ENCODE assay signal across 24 cellular contexts in genomic region chr6:150211700-150212615, GRCh38.
DNase-seq lines count a peak whose midpoint lies in the region; ATAC-seq, FAIRE-seq and TF ChIP-seq lines count a peak whose summit lies in the region.
"Had no signal": no experiment of that assay in that cellular context is flagged by ENCODE, and none has a peak within 500 bp of the region (broad histone marks: within the 10 kb centered on the region; RNA-seq: fewer than 3 reads in every experiment).

No MANE protein-coding gene starts in this region.

- peaks cover 16% of the 10 kb centered on the region for H3K4me1 ChIP-seq in cardiac muscle cell (ENCODE audit: low read depth)
- H3K4me1 ChIP-seq in left ventricle myocardium inferior, result peaks cover 44% of the 10 kb centered on the region
- no peaks in the 10 kb centered on the region for H3K4me1 ChIP-seq in H1 (replicated peaks in 1 of 4; ENCODE audit: control insufficient read depth in 3 of 4, insufficient read depth in 4 of 4, low read length in 3 of 4)
- H3K4me1 ChIP-seq in smooth muscle cell (ENCODE audit: low read depth), result peaks cover 4% of the 10 kb centered on the region
- peaks cover 0 to 6% (median 5%) of the 10 kb centered on the region in 4 donors for H3K4me1 ChIP-seq in esophagus muscularis mucosa

- no peak overlapping the region for H3K18ac ChIP-seq in H1 (ENCODE audit: extremely low read depth, low read length)

- H3K27me3 ChIP-seq in cardiac muscle cell (no peaks in the 10 kb centered on the region), left ventricle myocardium inferior (ENCODE audit: low read depth) (no peaks in the 10 kb centered on the region), H1 (replicated peaks in 1 of 4; ENCODE audit: control insufficient read depth in 3 of 4, extremely low read depth in 1 of 4, insufficient read depth in 3 of 4, low read length in 3 of 4) (no peaks in the 10 kb centered on the region; a peak in 3 of 7 replicates), smooth muscle cell (ENCODE audit: low read depth) (peaks cover 12% of the 10 kb centered on the region), esophagus muscularis mucosa (no peaks in the 10 kb centered on the region)

- H4K8ac ChIP-seq in H1 (ENCODE audit: extremely low read depth, insufficient read depth, low read length), result no peak overlapping the region

- no peak for TF ChIP-seq RAD21 in H1 (IDR thresholded peaks at IDR 0.05 in 1 of 2, conservative IDR thresholded peaks at IDR 0.05 in 1 of 2; ENCODE audit: low read depth in 2 of 2, low read length in 2 of 2)

- H3K4me1 Mint-ChIP-seq in stimulated activated memory B cell treated with anti-CD40 and anti-IgM and Interleukin-4, amounts not matched to agents 10 μg/mL and 1 μg/mL and 100 μg/mL, for 72 hours, result peaks cover 10% of the 10 kb centered on the region

- no peak for ATAC-seq in stimulated activated memory B cell treated with anti-CD40 and anti-IgM and Interleukin-4, amounts not matched to agents 10 μg/mL and 1 μg/mL and 100 μg/mL, for 72 hours
- ATAC-seq: CD8-positive, alpha-beta T cell; sciatic nerve had no signal

- 85% methylated on average over 12 of the region's 12 CpGs; no CpG with 5 or more reads in 1 of the 2 experiments for WGBS in H1 (ENCODE audit: extremely low coverage in 1 of 2, insufficient coverage in 1 of 2, insufficient read length in 1 of 2, insufficient replicate concordance in 2 of 2, low coverage in 1 of 2, low lambda C conversion rate in 2 of 2, missing lambda C conversion rate in 1 of 2), 2 experiments
- WGBS in smooth muscle cell (ENCODE audit: low lambda C conversion rate), result 71% methylated on average over 12 of the region's 12 CpGs
- WGBS in esophagus muscularis mucosa, result 93% methylated on average over 11 of the region's 12 CpGs

- TF ChIP-seq CTCF in cardiac muscle cell (IDR thresholded peaks at IDR 0.05; ENCODE audit: low read depth, low read length), result no peak
- no peak for TF ChIP-seq CTCF in left ventricle myocardium inferior (IDR thresholded peaks at IDR 0.05; ENCODE audit: borderline replicate concordance)
- no peak for TF ChIP-seq CTCF in H1 (IDR thresholded peaks at IDR 0.05; ENCODE audit: control extremely low read depth in 1 of 3, insufficient read depth in 1 of 3, low read depth in 1 of 3, low read length in 3 of 3)
- no peak for TF ChIP-seq CTCF in smooth muscle cell (IDR thresholded peaks at IDR 0.05; ENCODE audit: borderline replicate concordance, insufficient read depth, poor library complexity, severe bottlenecking)
- TF ChIP-seq CTCF in esophagus muscularis mucosa (IDR thresholded peaks at IDR 0.05), result no peak

- CTCF ChIA-PET in H1 (lab: Charles Lee; ENCODE audit: partially characterized antibody), result interaction anchor here (0.5 to 1.4 kb wide), 5 partner anchors 14 to 131 kb away, joined by 3 to 4 read pairs (median 3); no protein-coding TSS in a partner anchor

- DNase-seq in cardiac muscle cell (ENCODE audit: low read depth in 1 of 2, low spot score in 1 of 2), result no peak
- DNase-seq in left ventricle myocardium inferior, result no peak
- DNase-seq in MV-4-11 (lab: John Stamatoyannopoulos, UW), result peak; percentile 77
- no peak for DNase-seq in H1 (ENCODE audit: low read depth in 1 of 2, low spot score in 2 of 2)
- DNase-seq in smooth muscle cell (lab: John Stamatoyannopoulos, UW; ENCODE audit: unreplicated experiment), result no peak
- no peak for DNase-seq in head of caudate nucleus
- no peak for DNase-seq in esophagus muscularis mucosa (ENCODE audit: extremely low spot score)
- DNase-seq: activated CD4-positive, alpha-beta T cell treated with anti-CD3 and anti-CD28 coated beads, Interleukin-2, amount 50 U/mL, for 48 hours; activated naive CD4-positive, alpha-beta T cell treated with anti-CD3 and anti-CD28 coated beads for 36 hours; activated T-cell treated with anti-CD3 and anti-CD28 coated beads, Interleukin-2, amount 50 U/mL, for 1 hour; aorta; CD8-positive, alpha-beta T cell; foreskin melanocyte; HCEC 1CT; NCI-H1092 treated with DMSO at 0.1 percent for 48 hours; NCI-H2171 treated with DMSO at 0.1 percent for 48 hours; occipital lobe had no signal

- H3K4me2 ChIP-seq in H1 (ENCODE audit: insufficient read depth in 1 of 2, low read depth in 2 of 2, low read length in 2 of 2) (peak overlapping the region in 1 of 2 experiments; percentile 26; a peak in 1 of 4 replicates), smooth muscle cell (peak overlapping the region; percentile 12)

- H3K79me1 ChIP-seq in H1 (ENCODE audit: low read depth, low read length), result no peaks in the 10 kb centered on the region

- H4K20me1 ChIP-seq in H1 (replicated peaks in 1 of 2; ENCODE audit: control insufficient read depth in 1 of 2, insufficient read depth in 2 of 2, low read length in 2 of 2), result peaks cover 2% of the 10 kb centered on the region in 2 experiments
- no peaks in the 10 kb centered on the region for H4K20me1 ChIP-seq in smooth muscle cell (ENCODE audit: low read depth)

- H4K91ac ChIP-seq in H1 (replicated peaks; ENCODE audit: insufficient read length, low read length), result no peak overlapping the region

- no peak overlapping the region for H2BK120ac ChIP-seq in H1 (replicated peaks; ENCODE audit: low read depth, low read length)

- H3K9me3 ChIP-seq in cardiac muscle cell (ENCODE audit: low read depth) (no peaks in the 10 kb centered on the region), left ventricle myocardium inferior (replicated peaks) (no peaks in the 10 kb centered on the region), H1 (ENCODE audit: insufficient read depth in 2 of 2, low read depth in 1 of 2, low read length in 1 of 2) (no peaks in the 10 kb centered on the region), smooth muscle cell (replicated peaks; ENCODE audit: low read depth) (no peaks in the 10 kb centered on the region), esophagus muscularis mucosa (no peaks in the 10 kb centered on the region)

- FAIRE-seq in H1 (lab: Jason Lieb, UNC), result peak; percentile 36
- FAIRE-seq: colon, endometrium had no signal

- no peak overlapping the region for H3K4me3 Mint-ChIP-seq in stimulated activated memory B cell treated with anti-CD40 and anti-IgM and Interleukin-4, amounts not matched to agents 10 μg/mL and 1 μg/mL and 100 μg/mL, for 72 hours
- H3K4me3 Mint-ChIP-seq: activated naive CD4-positive, alpha-beta T cell treated with anti-CD3 and anti-CD28 coated beads for 36 hours; CD8-positive, alpha-beta T cell; stimulated activated naive CD8-positive, alpha-beta T cell treated with anti-CD3 and anti-CD28 coated beads, Interleukin-15, Interleukin-2, amounts not matched to agents 100 ng/mL and 50 ng/mL, for 24 hours; type B pancreatic cell had no signal

- H3K27ac ChIP-seq in cardiac muscle cell (peak overlapping the region; percentile 29), left ventricle myocardium inferior (replicated peaks) (no peak overlapping the region), H1 (ENCODE audit: low read depth, low read length) (no peak overlapping the region), smooth muscle cell (ENCODE audit: low read depth) (no peak overlapping the region), esophagus muscularis mucosa (replicated peaks in 1 of 4) (no peak overlapping the region)
- H3K27ac ChIP-seq: VCaP had no signal

- H3K27me3 Mint-ChIP-seq in stimulated activated memory B cell treated with anti-CD40 and anti-IgM and Interleukin-4, amounts not matched to agents 10 μg/mL and 1 μg/mL and 100 μg/mL, for 72 hours, result no peaks in the 10 kb centered on the region
- H3K27me3 Mint-ChIP-seq: type B pancreatic cell had no signal

- H3K9me3 Mint-ChIP-seq in stimulated activated memory B cell treated with anti-CD40 and anti-IgM and Interleukin-4, amounts not matched to agents 10 μg/mL and 1 μg/mL and 100 μg/mL, for 72 hours, result no peaks in the 10 kb centered on the region
- H3K9me3 Mint-ChIP-seq: activated naive CD4-positive, alpha-beta T cell treated with anti-CD3 and anti-CD28 coated beads for 36 hours; CD8-positive, alpha-beta T cell; stimulated activated naive CD8-positive, alpha-beta T cell treated with anti-CD3 and anti-CD28 coated beads, Interleukin-15, Interleukin-2, amounts not matched to agents 100 ng/mL and 50 ng/mL, for 24 hours; type B pancreatic cell had no signal

- no peak overlapping the region for H3K56ac ChIP-seq in H1 (replicated peaks; ENCODE audit: insufficient read length, low read depth, low read length)

- H3K14ac ChIP-seq in H1 (ENCODE audit: insufficient read length), result no peak overlapping the region

- H3K79me2 ChIP-seq in H1 (ENCODE audit: control insufficient read depth in 1 of 2, insufficient read depth in 2 of 2, low read length in 2 of 2) (no peaks in the 10 kb centered on the region), smooth muscle cell (ENCODE audit: low read depth) (no peaks in the 10 kb centered on the region)

- peaks cover 3% of the 10 kb centered on the region for H3K36me3 ChIP-seq in cardiac muscle cell
- H3K36me3 ChIP-seq in left ventricle myocardium inferior, result no peaks in the 10 kb centered on the region
- H3K36me3 ChIP-seq in H1 (ENCODE audit: control insufficient read depth in 2 of 4, insufficient read depth in 4 of 4, low read length in 3 of 4), result no peaks in the 10 kb centered on the region
- H3K36me3 ChIP-seq in smooth muscle cell (ENCODE audit: low read depth), result no peaks in the 10 kb centered on the region
- no peaks in the 10 kb centered on the region for H3K36me3 ChIP-seq in esophagus muscularis mucosa

- H2BK15ac ChIP-seq in H1 (ENCODE audit: low read length), result no peak overlapping the region

- intact Hi-C loops in left ventricle myocardium inferior (cut with micrococcal nuclease), result no loop called here
- intact Hi-C loops in head of caudate nucleus (cut with DNase I), result no loop called here
- intact Hi-C loops in esophagus muscularis mucosa (cut with DNase I), result no loop called here

- H2AK5ac ChIP-seq in H1 (ENCODE audit: low read depth, low read length), result no peak overlapping the region

- H3K27ac Mint-ChIP-seq in stimulated activated memory B cell treated with anti-CD40 and anti-IgM and Interleukin-4, amounts not matched to agents 10 μg/mL and 1 μg/mL and 100 μg/mL, for 72 hours, result no peak overlapping the region
- H3K27ac Mint-ChIP-seq: activated naive CD4-positive, alpha-beta T cell treated with anti-CD3 and anti-CD28 coated beads for 36 hours; CD8-positive, alpha-beta T cell; stimulated activated naive CD8-positive, alpha-beta T cell treated with anti-CD3 and anti-CD28 coated beads, Interleukin-15, Interleukin-2, amounts not matched to agents 100 ng/mL and 50 ng/mL, for 24 hours had no signal

- H3K23ac ChIP-seq in H1 (ENCODE audit: insufficient read length), result no peak overlapping the region

- H3K23me2 ChIP-seq in H1 (ENCODE audit: low read depth, low read length), result peaks cover 7% of the 10 kb centered on the region; the same call in 1 of the 2 replicates

- no peak for TF ChIP-seq POLR2A in H1 (IDR thresholded peaks at IDR 0.05; ENCODE audit: control extremely low read depth in 1 of 2, low read depth in 2 of 2, low read length in 2 of 2)
- TF ChIP-seq POLR2A in esophagus muscularis mucosa (IDR thresholded peaks at IDR 0.05; ENCODE audit: low read depth), result no peak

- no peak overlapping the region for H2BK5ac ChIP-seq in H1 (ENCODE audit: low read depth, low read length)

- TF ChIP-seq EP300 in H1 (IDR thresholded peaks at IDR 0.05; ENCODE audit: borderline replicate concordance in 1 of 2, low read depth in 2 of 2, low read length in 2 of 2) (no peak), esophagus muscularis mucosa (IDR thresholded peaks at IDR 0.05) (no peak)

- no peak overlapping the region for H3K4me3 ChIP-seq in cardiac muscle cell
- no peak overlapping the region for H3K4me3 ChIP-seq in left ventricle myocardium inferior
- no peak overlapping the region for H3K4me3 ChIP-seq in H1 (ENCODE audit: extremely low read depth in 1 of 4, insufficient read depth in 2 of 4, low read depth in 3 of 4, low read length in 4 of 4)
- H3K4me3 ChIP-seq in smooth muscle cell, result no peak overlapping the region
- H3K4me3 ChIP-seq in esophagus muscularis mucosa, result no peak overlapping the region

- H3K9ac ChIP-seq in H1 (replicated peaks in 1 of 4; ENCODE audit: extremely low read depth in 1 of 4, low read depth in 3 of 4, low read length in 3 of 4), result no peak overlapping the region
- H3K9ac ChIP-seq in smooth muscle cell (ENCODE audit: low read depth), result no peak overlapping the region

- H3F3A ChIP-seq in smooth muscle cell (ENCODE audit: low read depth), result no peaks in the 10 kb centered on the region

- H2BK20ac ChIP-seq in H1 (ENCODE audit: low read length), result no peak overlapping the region

- no peaks in the 10 kb centered on the region for H3K36me3 Mint-ChIP-seq in stimulated activated memory B cell treated with anti-CD40 and anti-IgM and Interleukin-4, amounts not matched to agents 10 μg/mL and 1 μg/mL and 100 μg/mL, for 72 hours
- H3K36me3 Mint-ChIP-seq: CD8-positive, alpha-beta T cell; type B pancreatic cell had no signal

- H4K5ac ChIP-seq in H1 (ENCODE audit: insufficient read length, low read depth, low read length), result no peak overlapping the region

- no peak overlapping the region for H3K4ac ChIP-seq in H1 (replicated peaks; ENCODE audit: insufficient read length, low read depth, low read length)

- H2AFZ ChIP-seq in H1 (ENCODE audit: low read length), result no peak overlapping the region
- H2AFZ ChIP-seq in smooth muscle cell (ENCODE audit: low read depth), result no peak overlapping the region

- POLR2A ChIA-PET in H1 (lab: Charles Lee; ENCODE audit: partially characterized antibody), result no interaction called here

- H2BK12ac ChIP-seq in H1 (ENCODE audit: low read depth, low read length), result 0 out of 2 replicates have a peak overlapping the region, but pooled peaks have one; percentile 6
